In genomic region chr16:53211253-53211652, GRCh38 we compare ENCODE assay signal across 16 cellular contexts.
DNase-seq lines count a peak whose midpoint lies in the region; ATAC-seq and TF ChIP-seq lines count a peak whose summit lies in the region.
"Had no signal": no experiment of that assay in that cellular context is flagged by ENCODE, and none has a peak within 500 bp of the region (broad histone marks: within the 10 kb centered on the region; RNA-seq: fewer than 3 reads in every experiment).

No MANE protein-coding gene starts in this region.

- H2AFZ ChIP-seq in Loucy (ENCODE audit: low read length) (no peak overlapping the region), neural progenitor cell (replicated peaks) (no peak overlapping the region)

- H3K9me3 ChIP-seq in Loucy (ENCODE audit: insufficient read depth, low read depth, low read length), result no peaks in the 10 kb centered on the region
- H3K9me3 ChIP-seq in ectodermal cell (ENCODE audit: control insufficient read depth, low read length), result no peaks in the 10 kb centered on the region
- H3K9me3 ChIP-seq in neural progenitor cell (ENCODE audit: low read depth), result no peaks in the 10 kb centered on the region
- H3K9me3 ChIP-seq in naive thymus-derived CD4-positive, alpha-beta T cell (ENCODE audit: control insufficient read depth in 2 of 3, low read length in 3 of 3), result no peaks in the 10 kb centered on the region

- H3K27me3 Mint-ChIP-seq in CD14-positive monocyte (ENCODE audit: low read depth in 3 of 3), result no peaks in the 10 kb centered on the region
- no peaks in the 10 kb centered on the region for H3K27me3 Mint-ChIP-seq in neural progenitor cell (ENCODE audit: insufficient read depth, low read depth)
- H3K27me3 Mint-ChIP-seq in naive thymus-derived CD4-positive, alpha-beta T cell, result no peaks in the 10 kb centered on the region
- H3K27me3 Mint-ChIP-seq: activated CD4-positive, alpha-beta T cell treated with anti-CD3 and anti-CD28 coated beads, Interleukin-2, amount 10 ng/mL, durations not matched to agents 24 days and 14 days; activated T-helper 17 cell treated with anti-CD3 and anti-CD28 coated beads, Interleukin-2, amount 50 U/mL, for 72 hours; CD4-positive, alpha-beta T cell; stimulated activated naive CD8-positive, alpha-beta T cell treated with anti-CD3 and anti-CD28 coated beads, Interleukin-15, Interleukin-2, amounts not matched to agents 100 ng/mL and 50 ng/mL, for 24 hours; T-cell had no signal

- TF ChIP-seq CTCF in CD14-positive monocyte (IDR thresholded peaks at IDR 0.05) (no peak), Loucy (conservative IDR thresholded peaks at IDR 0.05; ENCODE audit: low read length) (no peak), neural progenitor cell (IDR thresholded peaks at IDR 0.05) (no peak)

- intact Hi-C loops in CD14-positive monocyte (cut with micrococcal nuclease), result loop anchor here in 1 of 2 donors (5.0 kb wide), 1 partner anchor 119 kb away; no protein-coding TSS in a partner anchor
- intact Hi-C loops in naive thymus-derived CD4-positive, alpha-beta T cell (cut with micrococcal nuclease), result no loop called here

- peak overlapping the region; percentile 78 for H3K4me2 ChIP-seq in Loucy (ENCODE audit: low read depth, low read length, poor library complexity, severe bottlenecking)
- H3K4me2 ChIP-seq in neural progenitor cell, result peak overlapping the region; percentile 93

- H3K79me2 ChIP-seq in Loucy (ENCODE audit: insufficient read depth, low read length), result peaks cover 90% of the 10 kb centered on the region
- peaks cover 91% of the 10 kb centered on the region for H3K79me2 ChIP-seq in neural progenitor cell (ENCODE audit: low read depth)

- H3K27ac ChIP-seq in ectodermal cell (ENCODE audit: insufficient read depth, low read depth, low read length, poor library complexity, severe bottlenecking), result no peak overlapping the region
- H3K27ac ChIP-seq in neural progenitor cell, result no peak overlapping the region
- no peak overlapping the region for H3K27ac ChIP-seq in naive thymus-derived CD4-positive, alpha-beta T cell (ENCODE audit: low read depth, low read length)

- H3K27ac Mint-ChIP-seq in CD14-positive monocyte (peak overlapping the region in 6 of 7 donors; percentile 52 to 83 (median 69)), neural progenitor cell (no peak overlapping the region)
- H3K27ac Mint-ChIP-seq in naive thymus-derived CD4-positive, alpha-beta T cell, result no peak overlapping the region
- H3K27ac Mint-ChIP-seq: activated CD4-positive, alpha-beta T cell treated with anti-CD3 and anti-CD28 coated beads, Interleukin-2, amount 10 ng/mL, durations not matched to agents 24 days and 14 days; activated T-helper 17 cell treated with anti-CD3 and anti-CD28 coated beads, Interleukin-2, amount 50 U/mL, for 72 hours; CD4-positive, alpha-beta T cell; stimulated activated naive CD8-positive, alpha-beta T cell treated with anti-CD3 and anti-CD28 coated beads, Interleukin-15, Interleukin-2, amounts not matched to agents 100 ng/mL and 50 ng/mL, for 24 hours; T-cell had no signal

- ATAC-seq in naive thymus-derived CD4-positive, alpha-beta T cell, result no peak
- ATAC-seq: activated T-helper 17 cell treated with anti-CD3 and anti-CD28 coated beads, Interleukin-2, amount 50 U/mL, for 72 hours; T-cell had no signal

- H3K9ac ChIP-seq in Loucy (ENCODE audit: low read depth, low read length, poor library complexity, severe bottlenecking), result peak overlapping the region; percentile 90
- peak overlapping the region; percentile 44 for H3K9ac ChIP-seq in neural progenitor cell

- H3K4me3 ChIP-seq in Loucy (ENCODE audit: low read length, poor library complexity, severe bottlenecking) (peak overlapping the region; percentile 79), ectodermal cell (ENCODE audit: insufficient read depth, low read depth, low read length) (peak overlapping the region; percentile 56), neural progenitor cell (peak overlapping the region; percentile 77)
- no peak overlapping the region for H3K4me3 ChIP-seq in naive thymus-derived CD4-positive, alpha-beta T cell (ENCODE audit: low read length)

- H3F3A ChIP-seq in Loucy (ENCODE audit: low read depth), result 0 out of 2 replicates have a peak, but pooled peaks cover 2% of the 10 kb centered on the region
- H3F3A ChIP-seq in neural progenitor cell (ENCODE audit: low read depth), result peaks cover 17% of the 10 kb centered on the region

- H3K36me3 ChIP-seq in Loucy (ENCODE audit: insufficient read depth, low read length), result no peaks in the 10 kb centered on the region
- H3K36me3 ChIP-seq in ectodermal cell (ENCODE audit: control insufficient read depth, insufficient read depth, low read length), result peaks cover 5% of the 10 kb centered on the region
- peaks cover 25% of the 10 kb centered on the region for H3K36me3 ChIP-seq in neural progenitor cell
- H3K36me3 ChIP-seq in naive thymus-derived CD4-positive, alpha-beta T cell (ENCODE audit: control insufficient read depth in 2 of 3, insufficient read depth in 3 of 3, low read length in 3 of 3), result peaks cover 0 to 5% (median 0%) of the 10 kb centered on the region in 3 experiments

- 98 to 99% methylated on average over 2 to 3 of the region's 3 CpGs for WGBS in ectodermal cell, 2 experiments

- H3K27me3 ChIP-seq in Loucy (ENCODE audit: insufficient read depth, low read length, poor library complexity, severe bottlenecking) (no peaks in the 10 kb centered on the region), ectodermal cell (ENCODE audit: control insufficient read depth, insufficient read depth, low read length, poor library complexity, severe bottlenecking) (no peaks in the 10 kb centered on the region), neural progenitor cell (no peaks in the 10 kb centered on the region)
- no peaks in the 10 kb centered on the region for H3K27me3 ChIP-seq in naive thymus-derived CD4-positive, alpha-beta T cell (ENCODE audit: control insufficient read depth in 2 of 2, insufficient read depth in 2 of 2, low read length in 2 of 2)

- H4K20me1 ChIP-seq in Loucy (ENCODE audit: insufficient read depth, low read length, poor library complexity, severe bottlenecking) (peaks cover 65% of the 10 kb centered on the region), neural progenitor cell (ENCODE audit: low read depth) (peaks cover 28% of the 10 kb centered on the region)

- peak overlapping the region; percentile 32 to 53 for H3K4me3 Mint-ChIP-seq in CD14-positive monocyte
- H3K4me3 Mint-ChIP-seq in neural progenitor cell, result peak overlapping the region; percentile 57
- H3K4me3 Mint-ChIP-seq in naive thymus-derived CD4-positive, alpha-beta T cell, result no peak overlapping the region
- H3K4me3 Mint-ChIP-seq: activated CD4-positive, alpha-beta T cell treated with anti-CD3 and anti-CD28 coated beads, Interleukin-2, amount 10 ng/mL, durations not matched to agents 24 days and 14 days; activated T-helper 17 cell treated with anti-CD3 and anti-CD28 coated beads, Interleukin-2, amount 50 U/mL, for 72 hours; CD4-positive, alpha-beta T cell; stimulated activated naive CD8-positive, alpha-beta T cell treated with anti-CD3 and anti-CD28 coated beads, Interleukin-15, Interleukin-2, amounts not matched to agents 100 ng/mL and 50 ng/mL, for 24 hours; T-cell had no signal

- peaks cover 33% of the 10 kb centered on the region for H3K4me1 Mint-ChIP-seq in CD14-positive monocyte
- peaks cover 34% of the 10 kb centered on the region for H3K4me1 Mint-ChIP-seq in neural progenitor cell
- H3K4me1 Mint-ChIP-seq in naive thymus-derived CD4-positive, alpha-beta T cell, result peaks cover 18 to 39% (median 32%) of the 10 kb centered on the region in 7 donors

- H3K9me2 ChIP-seq in Loucy (replicated peaks; ENCODE audit: low read depth, low read length), result no peaks in the 10 kb centered on the region

- H3K4me1 ChIP-seq in Loucy (ENCODE audit: insufficient read depth, low read length, poor library complexity, severe bottlenecking) (peaks cover 43% of the 10 kb centered on the region), ectodermal cell (ENCODE audit: control insufficient read depth, insufficient read depth, low read length) (peaks cover 4% of the 10 kb centered on the region), neural progenitor cell (peaks cover 27% of the 10 kb centered on the region)
- peaks cover 0 to 7% of the 10 kb centered on the region in 2 donors for H3K4me1 ChIP-seq in naive thymus-derived CD4-positive, alpha-beta T cell (ENCODE audit: control insufficient read depth in 2 of 2, insufficient read depth in 2 of 2, low read length in 2 of 2)

- CTCF ChIA-PET in naive thymus-derived CD4-positive, alpha-beta T cell (lab: Charles Lee), result no interaction called here

- H3K9me3 Mint-ChIP-seq in CD14-positive monocyte (peaks cover 0 to 3% (median 0%) of the 10 kb centered on the region in 7 donors), neural progenitor cell (peaks cover 2% of the 10 kb centered on the region)
- H3K9me3 Mint-ChIP-seq in naive thymus-derived CD4-positive, alpha-beta T cell, result no peaks in the 10 kb centered on the region
- H3K9me3 Mint-ChIP-seq: activated CD4-positive, alpha-beta T cell treated with anti-CD3 and anti-CD28 coated beads, Interleukin-2, amount 10 ng/mL, durations not matched to agents 24 days and 14 days; activated T-helper 17 cell treated with anti-CD3 and anti-CD28 coated beads, Interleukin-2, amount 50 U/mL, for 72 hours; CD4-positive, alpha-beta T cell; stimulated activated naive CD8-positive, alpha-beta T cell treated with anti-CD3 and anti-CD28 coated beads, Interleukin-15, Interleukin-2, amounts not matched to agents 100 ng/mL and 50 ng/mL, for 24 hours; T-cell had no signal

- POLR2A ChIA-PET in naive thymus-derived CD4-positive, alpha-beta T cell (lab: Charles Lee), result no interaction called here

- H3K36me3 Mint-ChIP-seq in CD14-positive monocyte (no peaks in the 10 kb centered on the region), neural progenitor cell (peaks cover 30% of the 10 kb centered on the region)
- peaks cover 0 to 12% (median 9%) of the 10 kb centered on the region in 5 donors for H3K36me3 Mint-ChIP-seq in naive thymus-derived CD4-positive, alpha-beta T cell

- no peak for DNase-seq in CD14-positive monocyte (ENCODE audit: low spot score)
- DNase-seq in neural progenitor cell (ENCODE audit: low spot score), result no peak
- DNase-seq in superior temporal gyrus (ENCODE audit: extremely low spot score), result no peak
- no peak for DNase-seq in DMS153 (lab: John Stamatoyannopoulos, UW)
- no peak for DNase-seq in naive thymus-derived CD4-positive, alpha-beta T cell
- no peak for DNase-seq in medulla oblongata (ENCODE audit: extremely low spot score)
- DNase-seq: activated CD4-positive, alpha-beta T cell treated with anti-CD3 and anti-CD28 coated beads, Interleukin-2, amount 10 ng/mL, durations not matched to agents 24 days and 14 days; CD4-positive, alpha-beta T cell; NCI-H1436 treated with DMSO at 0.1 percent for 48 hours; NCI-H82; stimulated activated CD4-positive, alpha-beta T cell treated with anti-CD3 and anti-CD28 coated beads, Interleukin-1b, Interleukin-23, amount 100 ng/mL, for 48 hours; T-cell had no signal

Comparison
In these comparisons a context has a peak if more than half of its experiments do, and no peak if none do; other contexts are left out.
1. H3K27ac Mint-ChIP-seq: peak in CD14-positive monocyte (6 of 7); none in neural progenitor cell (single experiment) and naive thymus-derived CD4-positive, alpha-beta T cell (0 of 9).
2. H3K4me3 Mint-ChIP-seq: peak in CD14-positive monocyte (2 of 2) and neural progenitor cell (single experiment); none in naive thymus-derived CD4-positive, alpha-beta T cell (0 of 10).